Comparison of ENCODE assay signal across 14 cellular contexts in genomic region chr11:115408036-115408911, GRCh38.
DNase-seq lines count a peak whose midpoint lies in the region; ATAC-seq and TF ChIP-seq lines count a peak whose summit lies in the region.
"Had no signal": no experiment of that assay in that cellular context is flagged by ENCODE, and none has a peak within 500 bp of the region (broad histone marks: within the 10 kb centered on the region; RNA-seq: fewer than 3 reads in every experiment).

No MANE protein-coding gene starts in this region.

- H3K36me3 Mint-ChIP-seq in glutamatergic neuron (ENCODE audit: unreplicated experiment) (no peaks in the 10 kb centered on the region), osteocyte (ENCODE audit: unreplicated experiment) (no peaks in the 10 kb centered on the region)

- H3K27ac ChIP-seq in WERI-Rb-1, result no peak overlapping the region

- H3K4me3 ChIP-seq in AG09309 (ENCODE audit: control insufficient read depth, low read depth, low read length) (no peak overlapping the region), WERI-Rb-1 (ENCODE audit: low read depth, low read length) (no peak overlapping the region)
- H3K4me3 ChIP-seq: upper lobe of left lung had no signal

- peak; percentile 5 for DNase-seq in AG09309 (ENCODE audit: low read depth)
- DNase-seq in NCI-H446 (lab: John Stamatoyannopoulos, UW), result peak; percentile 84
- DNase-seq in glutamatergic neuron, result no peak
- DNase-seq in osteocyte (ENCODE audit: extremely low spot score, unreplicated experiment), result no peak
- no peak for DNase-seq in WERI-Rb-1
- no peak for DNase-seq in Kasumi-1 (lab: John Stamatoyannopoulos, UW)
- DNase-seq in CD1c-positive myeloid dendritic cell (ENCODE audit: extremely low spot score), result no peak
- DNase-seq: activated CD4-positive, alpha-beta T cell treated with anti-CD3 and anti-CD28 coated beads, Interleukin-2, amount 50 U/mL, for 1 hour; KBM-7; NCI-H2029 treated with DMSO at 0.1 percent for 48 hours; upper lobe of left lung had no signal

- H3K4me3 Mint-ChIP-seq in glutamatergic neuron (ENCODE audit: unreplicated experiment) (peak overlapping the region; percentile 9), osteocyte (ENCODE audit: unreplicated experiment) (no peak overlapping the region)
- H3K4me3 Mint-ChIP-seq: activated T-helper 17 cell treated with anti-CD3 and anti-CD28 coated beads, Interleukin-2, amount 50 U/mL, for 72 hours; T-helper 1 cell treated with Interleukin-12 subunit alpha and Interleukin-12 subunit beta and Interleukin-4 antibody, amounts not matched to agents 30 μg/mL and 1 μg/mL, for 36 hours had no signal

- H3K9me3 Mint-ChIP-seq in glutamatergic neuron (ENCODE audit: unreplicated experiment) (peaks cover 16% of the 10 kb centered on the region), osteocyte (ENCODE audit: unreplicated experiment) (no peaks in the 10 kb centered on the region)
- H3K9me3 Mint-ChIP-seq: T-helper 1 cell treated with Interleukin-12 subunit alpha and Interleukin-12 subunit beta and Interleukin-4 antibody, amounts not matched to agents 30 μg/mL and 1 μg/mL, for 36 hours had no signal

- no peaks in the 10 kb centered on the region for H3K27me3 ChIP-seq in WERI-Rb-1 (ENCODE audit: insufficient read depth, low read depth, severe bottlenecking)
- H3K27me3 ChIP-seq: upper lobe of left lung had no signal

- H3K27me3 Mint-ChIP-seq in glutamatergic neuron (ENCODE audit: unreplicated experiment) (peaks cover 4% of the 10 kb centered on the region), osteocyte (ENCODE audit: unreplicated experiment) (peaks cover 4% of the 10 kb centered on the region)
- H3K27me3 Mint-ChIP-seq: activated T-helper 17 cell treated with anti-CD3 and anti-CD28 coated beads, Interleukin-2, amount 50 U/mL, for 72 hours had no signal

- H3K9me3 ChIP-seq in WERI-Rb-1 (ENCODE audit: severe bottlenecking), result no peaks in the 10 kb centered on the region
- H3K9me3 ChIP-seq: upper lobe of left lung had no signal

- ATAC-seq in HG03039 (IDR thresholded peaks at IDR 0.05; ENCODE audit: unreplicated experiment), result no peak
- ATAC-seq: activated T-helper 17 cell treated with anti-CD3 and anti-CD28 coated beads, Interleukin-2, amount 50 U/mL, for 72 hours had no signal

- peak overlapping the region; percentile 31 for H3K27ac Mint-ChIP-seq in glutamatergic neuron (ENCODE audit: unreplicated experiment)
- H3K27ac Mint-ChIP-seq in osteocyte (ENCODE audit: unreplicated experiment), result peak overlapping the region; percentile 48
- H3K27ac Mint-ChIP-seq: activated T-helper 17 cell treated with anti-CD3 and anti-CD28 coated beads, Interleukin-2, amount 50 U/mL, for 72 hours; T-helper 1 cell treated with Interleukin-12 subunit alpha and Interleukin-12 subunit beta and Interleukin-4 antibody, amounts not matched to agents 30 μg/mL and 1 μg/mL, for 36 hours had no signal

- no peak for TF ChIP-seq CTCF in AG09309 (IDR thresholded peaks at IDR 0.05; ENCODE audit: control insufficient read depth, insufficient read depth, low read depth, low read length, missing control alignments)
- TF ChIP-seq CTCF in glutamatergic neuron (IDR thresholded peaks at IDR 0.05; ENCODE audit: partially characterized antibody, unreplicated experiment), result no peak
- TF ChIP-seq CTCF in osteocyte (IDR thresholded peaks at IDR 0.05), result no peak
- TF ChIP-seq CTCF in WERI-Rb-1 (IDR thresholded peaks at IDR 0.05; ENCODE audit: low read depth, low read length), result no peak

- H3K4me1 Mint-ChIP-seq in glutamatergic neuron (ENCODE audit: low read depth, unreplicated experiment) (peaks cover 37% of the 10 kb centered on the region), osteocyte (ENCODE audit: unreplicated experiment) (peaks cover 37% of the 10 kb centered on the region)
- H3K4me1 Mint-ChIP-seq: activated T-helper 17 cell treated with anti-CD3 and anti-CD28 coated beads, Interleukin-2, amount 50 U/mL, for 72 hours had no signal

- H3K36me3 ChIP-seq in WERI-Rb-1, result no peaks in the 10 kb centered on the region
- H3K36me3 ChIP-seq: upper lobe of left lung had no signal

Comparison
In these comparisons a context has a peak if more than half of its experiments do, and no peak if none do; other contexts are left out.
1. DNase-seq: peak in AG09309 (single experiment) and NCI-H446 (2 of 2); none in glutamatergic neuron (single experiment), osteocyte (single experiment), WERI-Rb-1 (single experiment), Kasumi-1 (0 of 2) and CD1c-positive myeloid dendritic cell (single experiment).